20 cellular contexts compared by ENCODE assay signal in the genomic region with DNA sequence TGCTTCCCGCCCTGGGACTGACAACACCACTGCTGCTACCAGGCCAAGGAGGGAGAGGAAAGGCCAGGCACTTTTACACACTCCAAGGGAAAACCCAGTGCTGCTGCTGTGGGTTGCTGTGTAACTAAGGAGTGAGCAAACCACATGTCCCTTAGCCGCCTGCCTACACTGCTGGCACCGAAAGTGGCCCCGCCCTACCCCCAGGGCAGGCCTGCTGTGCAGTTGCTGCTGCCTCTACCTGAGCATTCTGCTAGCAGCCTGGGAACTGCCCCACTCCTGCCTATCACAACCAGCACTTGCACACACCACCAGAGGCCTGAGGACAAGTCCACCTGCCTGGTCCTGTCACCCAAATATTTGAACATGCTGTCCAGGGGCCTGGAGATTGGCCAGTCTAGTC.
"Had no signal": no experiment of that assay in that cellular context is flagged by ENCODE, and none has a peak within 500 bp of the region (broad histone marks: within the 10 kb centered on the region; RNA-seq: fewer than 3 reads in every experiment).

No MANE protein-coding gene starts in this region.

- H3K4me3 ChIP-seq: esophagus squamous epithelium, gastroesophageal sphincter, left ventricle myocardium inferior, lung, psoas muscle, right lobe of liver, suprapubic skin, thyroid gland, uterus had no signal

- H3K27ac ChIP-seq: epithelial cell of prostate, esophagus squamous epithelium, gastroesophageal sphincter, left ventricle myocardium inferior, psoas muscle, right lobe of liver, suprapubic skin, thyroid gland, uterus had no signal

- ATAC-seq: gastroesophageal sphincter; psoas muscle; stimulated activated effector memory CD8-positive, alpha-beta T cell treated with anti-CD3 and anti-CD28 coated beads, Interleukin-12 subunit alpha, Interleukin-12 subunit beta, amount 100 ng/mL, for 72 hours; stimulated activated naive CD8-positive, alpha-beta T cell treated with anti-CD3 and anti-CD28 coated beads, Interleukin-15, Interleukin-2, amounts not matched to agents 100 U/mL and 50 U/mL, for 24 hours had no signal

- DNase-seq: effector memory CD4-positive, alpha-beta T cell; esophagus squamous epithelium; foreskin fibroblast; glutamatergic neuron; left ventricle myocardium inferior; mesendoderm; naive B cell; psoas muscle; retina; right lobe of liver; stimulated activated CD4-positive, alpha-beta T cell treated with anti-CD3 and anti-CD28 coated beads, Interleukin-4, amount 100 ng/mL, for 1 hour; stimulated activated CD8-positive, alpha-beta memory T cell treated with anti-CD3 and anti-CD28 coated beads, Interleukin-4, amount 100 ng/mL, for 48 hours; stimulated activated naive CD8-positive, alpha-beta T cell treated with anti-CD3 and anti-CD28 coated beads, Interleukin-15, Interleukin-2, amounts not matched to agents 100 U/mL and 50 U/mL, for 24 hours; thyroid gland; uterus had no signal
